ENCODE assay signal across 13 cellular contexts in the genomic region with DNA sequence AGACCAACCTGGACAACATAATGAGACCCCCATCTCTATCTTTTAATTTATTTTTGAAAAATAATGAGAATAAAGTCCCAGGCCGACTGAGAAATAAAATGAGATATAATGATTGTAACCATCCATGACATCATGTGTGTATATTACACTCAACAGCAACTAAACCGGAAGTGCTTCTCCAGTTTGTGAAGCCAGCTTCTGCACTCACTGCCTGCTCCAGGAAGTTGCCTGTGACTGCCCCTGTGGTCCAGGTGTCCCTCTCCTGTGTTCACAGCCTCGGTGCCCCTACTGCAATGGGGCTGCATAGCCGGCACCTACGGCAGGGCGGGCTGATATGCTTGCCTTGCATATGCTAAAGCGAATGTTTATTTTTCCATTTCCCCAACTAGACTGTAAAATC.
DNase-seq lines count a peak whose midpoint lies in the region; ATAC-seq and TF ChIP-seq lines count a peak whose summit lies in the region.
"Had no signal": no experiment of that assay in that cellular context is flagged by ENCODE, and none has a peak within 500 bp of the region (broad histone marks: within the 10 kb centered on the region; RNA-seq: fewer than 3 reads in every experiment).

No MANE protein-coding gene starts in this region.

- no peaks in the 10 kb centered on the region for H3K36me3 Mint-ChIP-seq in glutamatergic neuron (ENCODE audit: unreplicated experiment)

- peaks cover 78% of the 10 kb centered on the region for H3K4me1 Mint-ChIP-seq in glutamatergic neuron (ENCODE audit: low read depth, unreplicated experiment)

- peaks cover 45% of the 10 kb centered on the region for H3K27me3 Mint-ChIP-seq in glutamatergic neuron (ENCODE audit: unreplicated experiment)

- DNase-seq in Right ventricle myocardium inferior (ENCODE audit: missing footprints) (peak; percentile 15), left ventricle myocardium superior (no peak), SKM-1 treated with dmso at 0.1 percent for 144 hours (lab: John Stamatoyannopoulos, UW; ENCODE audit: unreplicated experiment) (peak; percentile 2), glutamatergic neuron (no peak), NCI-H345 (lab: John Stamatoyannopoulos, UW) (no peak), NCI-H446 treated with DMSO at 0.1 percent for 48 hours (lab: John Stamatoyannopoulos, UW) (no peak), NCI-H1105 treated with DMSO at 0.1 percent for 48 hours (lab: John Stamatoyannopoulos, UW) (no peak)
- DNase-seq: activated CD8-positive, alpha-beta memory T cell treated with anti-CD3 and anti-CD28 coated beads, Interleukin-2, amount 50 U/mL, for 4 hours; anterior cingulate cortex; effector memory CD4-positive, alpha-beta T cell; NCI-H2081 treated with DMSO at 0.1 percent for 48 hours had no signal

- peaks cover 58% of the 10 kb centered on the region for H3K9me3 Mint-ChIP-seq in glutamatergic neuron (ENCODE audit: unreplicated experiment)

- ATAC-seq in Right ventricle myocardium inferior (no peak), left ventricle myocardium superior (no peak), GM18498 (IDR thresholded peaks at IDR 0.05; ENCODE audit: unreplicated experiment) (no peak)
- ATAC-seq: Panc1 had no signal

- peak overlapping the region; percentile 100 for H3K27ac Mint-ChIP-seq in glutamatergic neuron (ENCODE audit: unreplicated experiment)

- H3K4me3 Mint-ChIP-seq in glutamatergic neuron (ENCODE audit: unreplicated experiment) = peak overlapping the region; percentile 74

- no peak for TF ChIP-seq CTCF in glutamatergic neuron (IDR thresholded peaks at IDR 0.05; ENCODE audit: partially characterized antibody, unreplicated experiment)

- intact Hi-C loops in Right ventricle myocardium inferior (cut with DNase I) (loop anchor here (2.0 kb wide), 1 partner anchor 61 kb away; no protein-coding TSS in a partner anchor), left ventricle myocardium superior (cut with micrococcal nuclease) (no loop called here)

Comparison
In these comparisons a context has a peak if more than half of its experiments do, and no peak if none do; other contexts are left out.
1. DNase-seq: peak in Right ventricle myocardium inferior (single experiment) and SKM-1 treated with dmso at 0.1 percent for 144 hours (single experiment); none in left ventricle myocardium superior (single experiment), glutamatergic neuron (single experiment), NCI-H345 (single experiment), NCI-H446 treated with DMSO at 0.1 percent for 48 hours (single experiment) and NCI-H1105 treated with DMSO at 0.1 percent for 48 hours (single experiment).